12 cellular contexts compared by ENCODE assay signal in genomic region chr21:41630249-41630648, GRCh38.
DNase-seq lines count a peak whose midpoint lies in the region; ATAC-seq and TF ChIP-seq lines count a peak whose summit lies in the region.
"Had no signal": no experiment of that assay in that cellular context is flagged by ENCODE, and none has a peak within 500 bp of the region (broad histone marks: within the 10 kb centered on the region; RNA-seq: fewer than 3 reads in every experiment).

No MANE protein-coding gene starts in this region.

- no peak overlapping the region for H2AFZ ChIP-seq in fibroblast of lung (ENCODE audit: low read length)

- H3K4me2 ChIP-seq in fibroblast of lung (ENCODE audit: extremely low read depth, insufficient read depth, low read length) (no peak overlapping the region), skeletal muscle satellite cell (ENCODE audit: low read length) (peak overlapping the region; percentile 40)
- H3K4me2 ChIP-seq: KMS-11 had no signal

- H3K79me2 ChIP-seq in fibroblast of lung (ENCODE audit: control insufficient read depth, insufficient read depth, low read length), result no peaks in the 10 kb centered on the region

- H3K9me3 ChIP-seq in Peyer's patch (no peaks in the 10 kb centered on the region), fibroblast of lung (ENCODE audit: control insufficient read depth, insufficient read depth, low read depth, low read length) (no peaks in the 10 kb centered on the region), skeletal muscle satellite cell (replicated peaks; ENCODE audit: low read length) (no peaks in the 10 kb centered on the region), aorta (ENCODE audit: control insufficient read depth, low read length) (no peaks in the 10 kb centered on the region)
- H3K9me3 ChIP-seq: SJCRH30 had no signal

- H3K4me1 ChIP-seq in Peyer's patch (peaks cover 0 to 54% (median 0%) of the 10 kb centered on the region in 4 donors), fibroblast of lung (ENCODE audit: control insufficient read depth, extremely low read depth, insufficient read depth, low read length) (peaks cover 2% of the 10 kb centered on the region), skeletal muscle satellite cell (ENCODE audit: control insufficient read depth, insufficient read depth, low read length) (peaks cover 28% of the 10 kb centered on the region), aorta (ENCODE audit: control insufficient read depth in 1 of 2, insufficient read depth in 2 of 2, low read length in 2 of 2) (no peaks in the 10 kb centered on the region)
- H3K4me1 ChIP-seq: SJCRH30 had no signal

- H3K27ac Mint-ChIP-seq in activated naive CD8-positive, alpha-beta T cell treated with anti-CD3 and anti-CD28 coated beads for 36 hours, result no peak overlapping the region

- H3K27me3 Mint-ChIP-seq in activated naive CD8-positive, alpha-beta T cell treated with anti-CD3 and anti-CD28 coated beads for 36 hours, result peaks cover 12% of the 10 kb centered on the region

- WGBS in aorta, 2 donors, result 93 to 94% methylated on average over 14 of the region's 14 CpGs

- TF ChIP-seq CTCF in Peyer's patch (IDR thresholded peaks at IDR 0.05) (no peak), fibroblast of lung (conservative IDR thresholded peaks at IDR 0.05 in 1 of 2, IDR thresholded peaks at IDR 0.05 in 1 of 2; ENCODE audit: low read depth in 1 of 2, low read length in 2 of 2) (no peak)

- intact Hi-C loops in aorta (cut with DNase I), result no loop called here

- H4K20me1 ChIP-seq in fibroblast of lung (ENCODE audit: control insufficient read depth, extremely low read depth, insufficient read depth, low read length), result no peaks in the 10 kb centered on the region

- no peaks in the 10 kb centered on the region for H3K4me1 Mint-ChIP-seq in activated naive CD8-positive, alpha-beta T cell treated with anti-CD3 and anti-CD28 coated beads for 36 hours
- H3K4me1 Mint-ChIP-seq: activated naive CD4-positive, alpha-beta T cell treated with anti-CD3 and anti-CD28 coated beads, Interleukin-2, amount 50 U/mL, for 24 hours had no signal

- no peak for TF ChIP-seq POLR2A in Peyer's patch (IDR thresholded peaks at IDR 0.05)

- peak overlapping the region in 2 of 4 donors; percentile 52 for H3K27ac ChIP-seq in Peyer's patch
- no peak overlapping the region for H3K27ac ChIP-seq in fibroblast of lung (ENCODE audit: insufficient read depth, low read length)
- no peak overlapping the region for H3K27ac ChIP-seq in aorta (ENCODE audit: low read depth in 1 of 2, low read length in 2 of 2)
- H3K27ac ChIP-seq: KMS-11, SJCRH30 had no signal

- H3K4me3 ChIP-seq in Peyer's patch, result no peak overlapping the region
- H3K4me3 ChIP-seq in fibroblast of lung (replicated peaks in 1 of 4; ENCODE audit: control extremely low read depth in 1 of 4, insufficient read depth in 1 of 4, low read depth in 3 of 4, low read length in 4 of 4), result no peak overlapping the region
- H3K4me3 ChIP-seq in skeletal muscle satellite cell (ENCODE audit: low read length), result no peak overlapping the region
- H3K4me3 ChIP-seq in aorta (ENCODE audit: low read length in 2 of 2), result no peak overlapping the region
- H3K4me3 ChIP-seq: SJCRH30 had no signal

- H3K27me3 ChIP-seq in Peyer's patch (no peaks in the 10 kb centered on the region), fibroblast of lung (ENCODE audit: control insufficient read depth, insufficient read depth, low read length) (peaks cover 5% of the 10 kb centered on the region), skeletal muscle satellite cell (ENCODE audit: control insufficient read depth, insufficient read depth, low read length) (peaks cover 3% of the 10 kb centered on the region), aorta (ENCODE audit: control insufficient read depth in 1 of 2, insufficient read depth in 2 of 2, low read length in 1 of 2) (no peaks in the 10 kb centered on the region)
- H3K27me3 ChIP-seq: SJCRH30 had no signal

- H3K36me3 ChIP-seq in Peyer's patch (no peaks in the 10 kb centered on the region), fibroblast of lung (ENCODE audit: control insufficient read depth, insufficient read depth, low read length) (no peaks in the 10 kb centered on the region), skeletal muscle satellite cell (ENCODE audit: insufficient read depth, low read length) (no peaks in the 10 kb centered on the region), aorta (ENCODE audit: control insufficient read depth in 1 of 2, insufficient read depth in 2 of 2, low read length in 1 of 2) (no peaks in the 10 kb centered on the region)
- H3K36me3 ChIP-seq: SJCRH30 had no signal

- H3K4me3 Mint-ChIP-seq in activated naive CD8-positive, alpha-beta T cell treated with anti-CD3 and anti-CD28 coated beads for 36 hours, result no peak overlapping the region
- H3K4me3 Mint-ChIP-seq: activated naive CD4-positive, alpha-beta T cell treated with anti-CD3 and anti-CD28 coated beads, Interleukin-2, amount 50 U/mL, for 24 hours had no signal

- H3K9ac ChIP-seq in fibroblast of lung (ENCODE audit: insufficient read depth, low read length) (no peak overlapping the region), skeletal muscle satellite cell (ENCODE audit: low read depth, low read length) (no peak overlapping the region)
- H3K9ac ChIP-seq: KMS-11 had no signal

- no peaks in the 10 kb centered on the region for H3K9me3 Mint-ChIP-seq in activated naive CD8-positive, alpha-beta T cell treated with anti-CD3 and anti-CD28 coated beads for 36 hours
- H3K9me3 Mint-ChIP-seq: activated naive CD4-positive, alpha-beta T cell treated with anti-CD3 and anti-CD28 coated beads, Interleukin-2, amount 50 U/mL, for 24 hours had no signal

- no peaks in the 10 kb centered on the region for H3K36me3 Mint-ChIP-seq in activated naive CD8-positive, alpha-beta T cell treated with anti-CD3 and anti-CD28 coated beads for 36 hours
- H3K36me3 Mint-ChIP-seq: activated naive CD4-positive, alpha-beta T cell treated with anti-CD3 and anti-CD28 coated beads, Interleukin-2, amount 50 U/mL, for 24 hours had no signal

- no peak for ATAC-seq in GM21360 (IDR thresholded peaks at IDR 0.05; ENCODE audit: unreplicated experiment)
- ATAC-seq in aorta (ENCODE audit: low FRiP score), result no peak
- no peak for ATAC-seq in stimulated activated naive CD8-positive, alpha-beta T cell treated with anti-CD3 and anti-CD28 coated beads, Interleukin-15, Interleukin-2, amounts not matched to agents 100 U/mL and 50 U/mL, for 24 hours

- DNase-seq in GOT3 (lab: John Stamatoyannopoulos, UW) (peak; percentile 64), Peyer's patch (peak in 2 of 3 donors; percentile 84 to 91), fibroblast of lung (ENCODE audit: low read depth in 2 of 2) (peak; percentile 96 to 100), aorta (no peak)
- no peak for DNase-seq in activated naive CD8-positive, alpha-beta T cell treated with anti-CD3 and anti-CD28 coated beads for 36 hours
- DNase-seq in stimulated activated naive CD8-positive, alpha-beta T cell treated with anti-CD3 and anti-CD28 coated beads, Interleukin-15, Interleukin-2, amounts not matched to agents 100 U/mL and 50 U/mL, for 24 hours, result no peak
- DNase-seq: activated CD4-positive, alpha-beta T cell treated with anti-CD3 and anti-CD28 coated beads for 4 hours; SJCRH30 had no signal

Comparison
In these comparisons a context has a peak if more than half of its experiments do, and no peak if none do; other contexts are left out.
1. DNase-seq: peak in GOT3 (single experiment), Peyer's patch (2 of 3) and fibroblast of lung (2 of 2); none in aorta (0 of 2), activated naive CD8-positive, alpha-beta T cell treated with anti-CD3 and anti-CD28 coated beads for 36 hours (single experiment) and stimulated activated naive CD8-positive, alpha-beta T cell treated with anti-CD3 and anti-CD28 coated beads, Interleukin-15, Interleukin-2, amounts not matched to agents 100 U/mL and 50 U/mL, for 24 hours (single experiment).